Comparison of ENCODE assay signal across 1 cellular context in genomic region chr12:91274886-91275285, GRCh38.
TF ChIP-seq lines count a peak whose summit lies in the region.

No MANE protein-coding gene starts in this region.

TF ChIP-seq in WTC11, 78 proteins besides CTCF, POLR2A, EP300 and RAD21 (continued from another document):
- TF ChIP-seq ZNF532 (CRISPR knock-in tag; IDR thresholded peaks at IDR 0.05; ENCODE audit: borderline replicate concordance): no peak
- no peak for TF ChIP-seq ZSCAN18 (CRISPR knock-in tag; IDR thresholded peaks at IDR 0.05)
- no peak for TF ChIP-seq ZNF232 (CRISPR knock-in tag; IDR thresholded peaks at IDR 0.05)
- no peak for TF ChIP-seq RORB (CRISPR knock-in tag; IDR thresholded peaks at IDR 0.05)
- no peak for TF ChIP-seq NR2C2 (CRISPR knock-in tag; IDR thresholded peaks at IDR 0.05)
- no peak for TF ChIP-seq ZNF138 (CRISPR knock-in tag; conservative IDR thresholded peaks at IDR 0.05)
